In genomic region chr11:45859661-45860140, GRCh38 we compare ENCODE assay signal across 8 cellular contexts. TPM values are rescaled to one million over a fixed set of nuclear protein-coding genes. Genes with fewer than 3 reads are reported as not detected.
A peak's percentile ranks its signal among the peaks of the same experiment; 100 is the strongest.
DNase-seq lines count a peak whose midpoint lies in the region; ATAC-seq and TF ChIP-seq lines count a peak whose summit lies in the region.

No MANE protein-coding gene starts in this region.

- H3K36me3 ChIP-seq in neuronal stem cell (replicated peaks in 1 of 2; ENCODE audit: control insufficient read depth in 2 of 2, insufficient read depth in 2 of 2, low read length in 2 of 2): peaks cover 14 to 81% of the 10 kb centered on the region in 2 donors

- no peak overlapping the region for H4K8ac ChIP-seq in neuronal stem cell (ENCODE audit: low read depth, low read length)

- DNase-seq in DMS 273 (lab: John Stamatoyannopoulos, UW; ENCODE audit: unreplicated experiment) (peak; percentile 93), fibroblast of peridontal ligament (ENCODE audit: extremely low read depth) (peak; percentile 99), neuronal stem cell (ENCODE audit: low spot score) (no peak), T-helper 2 cell (no peak)

- H3K4me2 ChIP-seq in neuronal stem cell (ENCODE audit: insufficient read depth, low read length, poor library complexity, severe bottlenecking): peak overlapping the region; percentile 2

- no peaks in the 10 kb centered on the region for H3K27me3 ChIP-seq in neuronal stem cell (ENCODE audit: control insufficient read depth in 3 of 3, insufficient read depth in 3 of 3, low read depth in 1 of 3, low read length in 3 of 3)

- no peak for ATAC-seq in GM21381 (IDR thresholded peaks at IDR 0.05; ENCODE audit: unreplicated experiment)
- ATAC-seq in GM21447 (IDR thresholded peaks at IDR 0.05; ENCODE audit: unreplicated experiment): no peak
- ATAC-seq in GM19452 (IDR thresholded peaks at IDR 0.05; ENCODE audit: unreplicated experiment): no peak

- no peak overlapping the region for H2BK12ac ChIP-seq in neuronal stem cell (ENCODE audit: low read length)

- H3K23ac ChIP-seq in neuronal stem cell (ENCODE audit: low read depth, low read length, poor library complexity): peak overlapping the region; percentile 36

- no peak overlapping the region for H2AFZ ChIP-seq in neuronal stem cell (ENCODE audit: low read length)

- H3K27ac ChIP-seq in neuronal stem cell (replicated peaks; ENCODE audit: low read length): no peak overlapping the region

- H3K9ac ChIP-seq in neuronal stem cell (ENCODE audit: low read depth, low read length, poor library complexity): no peak overlapping the region

- H3K79me1 ChIP-seq in neuronal stem cell (ENCODE audit: low read depth, low read length): no peaks in the 10 kb centered on the region

- H3K4me3 ChIP-seq in neuronal stem cell (ENCODE audit: low read length in 2 of 2): no peak overlapping the region

- no peak overlapping the region for H4K91ac ChIP-seq in neuronal stem cell (ENCODE audit: low read depth, low read length, poor library complexity)

- no peak overlapping the region for H3K4ac ChIP-seq in neuronal stem cell (ENCODE audit: low read length)

- no peak overlapping the region for H3K14ac ChIP-seq in neuronal stem cell (ENCODE audit: low read length)

- no peaks in the 10 kb centered on the region for H3K9me3 ChIP-seq in neuronal stem cell (replicated peaks in 1 of 2; ENCODE audit: control insufficient read depth in 2 of 2, insufficient read depth in 1 of 2, low read depth in 1 of 2, low read length in 2 of 2)

- no peak overlapping the region for H2AK5ac ChIP-seq in neuronal stem cell (ENCODE audit: low read depth, low read length)

- WGBS in neuronal stem cell (ENCODE audit: extremely low coverage in 2 of 2, insufficient read length in 2 of 2, insufficient replicate concordance in 1 of 2), 2 donors: no CpG with 5 or more reads among the region's 12 CpGs

- no peak overlapping the region for H2BK5ac ChIP-seq in neuronal stem cell (ENCODE audit: low read length)

- H3K4me1 ChIP-seq in neuronal stem cell (ENCODE audit: control insufficient read depth in 2 of 2, insufficient read depth in 1 of 2, low read depth in 1 of 2, low read length in 2 of 2): peaks cover 0 to 7% of the 10 kb centered on the region in 2 donors

- H3K18ac ChIP-seq in neuronal stem cell (ENCODE audit: low read length): peak overlapping the region; percentile 9

- no peak overlapping the region for H2BK15ac ChIP-seq in neuronal stem cell (ENCODE audit: low read length)

- H2BK120ac ChIP-seq in neuronal stem cell (ENCODE audit: low read depth, low read length): no peak overlapping the region

TF ChIP-seq in PFSK-1, 5 proteins besides CTCF, POLR2A, EP300 and RAD21:
- TF ChIP-seq TAF1 (IDR thresholded peaks at IDR 0.05; ENCODE audit: borderline replicate concordance, insufficient read depth, low read length): no peak
- peak in 1 of 2 experiments; percentile 46; a peak in 1 of 4 replicates for TF ChIP-seq REST (IDR thresholded peaks at IDR 0.05; ENCODE audit: insufficient read depth in 1 of 2, low read depth in 2 of 2, low read length in 2 of 2)
- no peak for TF ChIP-seq POLR2AphosphoS5 (IDR thresholded peaks at IDR 0.05; ENCODE audit: low read depth, low read length)
- TF ChIP-seq FOXP2 (optimal IDR thresholded peaks at IDR 0.05; ENCODE audit: borderline replicate concordance, extremely low read depth, extremely low read length, insufficient read depth): peak; percentile 96
- no peak for TF ChIP-seq SIN3A (IDR thresholded peaks at IDR 0.05; ENCODE audit: borderline replicate concordance, insufficient read depth, low read length)

RNA-seq across cellular contexts. Expression of gene CRY2, which starts 12.4 kb away (rescaled TPM):
- 10.9 TPM for polyA plus RNA-seq in PFSK-1 (2012; ENCODE audit: insufficient read length, low read depth)
- 7.4 TPM for polyA plus RNA-seq in neuronal stem cell (2013, experiment 1 of 2)
- 7.4 TPM for polyA plus RNA-seq in neuronal stem cell (2013, experiment 2 of 2)

RNA-seq across cellular contexts. Expression of gene MAPK8IP1, which starts 25.8 kb away (rescaled TPM):
- 28.1 TPM for polyA plus RNA-seq in PFSK-1 (2012; ENCODE audit: insufficient read length, low read depth)
- 13.4 TPM for polyA plus RNA-seq in neuronal stem cell (2013, experiment 1 of 2)
- 11.6 TPM for polyA plus RNA-seq in neuronal stem cell (2013, experiment 2 of 2)

RNA-seq across cellular contexts. Expression of gene FREY1, which starts 47.4 kb away (rescaled TPM):
- polyA plus RNA-seq in PFSK-1 (2012; ENCODE audit: insufficient read length, low read depth): not detected
- polyA plus RNA-seq in neuronal stem cell (2013, experiment 1 of 2): 0.95 TPM
- polyA plus RNA-seq in neuronal stem cell (2013, experiment 2 of 2): 0.93 TPM

RNA-seq across cellular contexts. Expression of gene SLC35C1, which starts 54.8 kb away (rescaled TPM):
- 31.9 TPM for polyA plus RNA-seq in PFSK-1 (2012; ENCODE audit: insufficient read length, low read depth)
- polyA plus RNA-seq in neuronal stem cell (2013, experiment 1 of 2): 6.9 TPM
- 7.0 TPM for polyA plus RNA-seq in neuronal stem cell (2013, experiment 2 of 2)

RNA-seq across cellular contexts. Expression of gene PEX16, which starts 58.0 kb away (rescaled TPM):
- polyA plus RNA-seq in PFSK-1 (2012; ENCODE audit: insufficient read length, low read depth): 56.0 TPM
- 23.1 TPM for polyA plus RNA-seq in neuronal stem cell (2013, experiment 1 of 2)
- 19.6 TPM for polyA plus RNA-seq in neuronal stem cell (2013, experiment 2 of 2)

Comparison
In these comparisons a context has a peak if more than half of its experiments do, and no peak if none do; other contexts are left out.
1. DNase-seq: peak in DMS 273 (single experiment) and fibroblast of peridontal ligament (single experiment); none in neuronal stem cell (single experiment) and T-helper 2 cell (0 of 5).